ENCODE assay signal across 8 cellular contexts in genomic region chr16:25066747-25067631, GRCh38. TPM values are rescaled to one million over a fixed set of nuclear protein-coding genes. Genes with fewer than 3 reads are reported as not detected.
DNase-seq lines count a peak whose midpoint lies in the region; ATAC-seq and FAIRE-seq lines count a peak whose summit lies in the region.

No MANE protein-coding gene starts in this region.

- peak overlapping the region; percentile 71 for H3K4me3 ChIP-seq in SJSA1
- H3K4me3 ChIP-seq in neuron (ENCODE audit: low read length), result peak overlapping the region; percentile 57
- H3K4me3 ChIP-seq in subcutaneous abdominal adipose tissue (ENCODE audit: low read depth in 1 of 5, low read length in 5 of 5), result peak overlapping the region; percentile 63 to 97 (median 89)

- no peaks in the 10 kb centered on the region for H3K9me3 ChIP-seq in SJSA1 (replicated peaks)
- H3K9me3 ChIP-seq in neuron (ENCODE audit: low read length), result peaks cover 2% of the 10 kb centered on the region
- no peaks in the 10 kb centered on the region for H3K9me3 ChIP-seq in subcutaneous abdominal adipose tissue (ENCODE audit: control insufficient read depth in 5 of 5, low read length in 5 of 5)

- in situ Hi-C loops in KBM-7 (cut with MboI; ENCODE audit: low pct_unique_long_range_greater_than_20kb, low sequenced_read_pairs), result no loop called here

- no peaks in the 10 kb centered on the region for H3K36me3 ChIP-seq in SJSA1
- H3K36me3 ChIP-seq in neuron (ENCODE audit: insufficient read depth, low read length), result no peaks in the 10 kb centered on the region
- H3K36me3 ChIP-seq in subcutaneous abdominal adipose tissue (ENCODE audit: control insufficient read depth in 5 of 5, insufficient read depth in 5 of 5, low read length in 5 of 5), result no peaks in the 10 kb centered on the region

- peaks cover 29% of the 10 kb centered on the region for H3K4me1 ChIP-seq in SJSA1 (replicated peaks)
- no peaks in the 10 kb centered on the region for H3K4me1 ChIP-seq in neuron (ENCODE audit: insufficient read depth, low read length)
- peaks cover 1 to 17% (median 13%) of the 10 kb centered on the region in 5 donors for H3K4me1 ChIP-seq in subcutaneous abdominal adipose tissue (ENCODE audit: control insufficient read depth in 5 of 5, insufficient read depth in 5 of 5, low read length in 5 of 5)

- peak overlapping the region; percentile 72 for H3K27ac ChIP-seq in SJSA1
- H3K27ac ChIP-seq in subcutaneous abdominal adipose tissue (ENCODE audit: low read depth, low read length), result peak overlapping the region; percentile 82

- no peaks in the 10 kb centered on the region for H3K27me3 ChIP-seq in SJSA1 (replicated peaks)
- H3K27me3 ChIP-seq in neuron (ENCODE audit: insufficient read depth, low read length), result no peaks in the 10 kb centered on the region
- H3K27me3 ChIP-seq in subcutaneous abdominal adipose tissue (ENCODE audit: control insufficient read depth in 5 of 5, insufficient read depth in 4 of 5, low read length in 5 of 5), result no peaks in the 10 kb centered on the region

- no peak for FAIRE-seq in frontal cortex (lab: Jason Lieb, UNC)

- peak; percentile 89 for ATAC-seq in GM21529 (IDR thresholded peaks at IDR 0.05; ENCODE audit: unreplicated experiment)

- peak overlapping the region; percentile 39 for H2AFZ ChIP-seq in neuron (ENCODE audit: low read depth, low read length)

- DNase-seq in DMS153 (lab: John Stamatoyannopoulos, UW) (peak; percentile 22), KBM-7 (peak; percentile 62), SJSA1 (ENCODE audit: low read depth in 1 of 2, low spot score in 2 of 2) (peak; percentile 76 to 84), frontal cortex (ENCODE audit: low spot score in 2 of 2) (peak; percentile 92 to 96)
- DNase-seq in activated naive CD4-positive, alpha-beta T cell treated with Interleukin-2 at 50 U/mL for 16 hours, result peak; percentile 83

- H3K9ac ChIP-seq in subcutaneous abdominal adipose tissue (ENCODE audit: low read length in 5 of 5), result peak overlapping the region; percentile 57 to 99 (median 87)

RNA-seq across cellular contexts. Expression of gene LCMT1, which starts 44.6 kb away (rescaled TPM):
- total RNA-seq in SJSA1 (2014; rRNA removed; shearing (Covaris generic)), result 36.3 and 54.3 TPM in 2 replicates
- total RNA-seq in frontal cortex, result 53.4 TPM

RNA-seq across cellular contexts. Expression of gene ARHGAP17, which starts 51.8 kb away (rescaled TPM):
- total RNA-seq in SJSA1 (2014; rRNA removed; shearing (Covaris generic)), result 34.5 and 39.0 TPM in 2 replicates
- total RNA-seq in frontal cortex, result 19.6 TPM

Comparison
In these comparisons a context has a peak if more than half of its experiments do, and no peak if none do; other contexts are left out.
1. Peak in every context shown above with its lines: DNase-seq, ATAC-seq, H3K4me3 ChIP-seq and H3K27ac ChIP-seq.
2. DNase-seq: peak in every context shown above with its lines; median percentile 94 in frontal cortex; 83 in activated naive CD4-positive, alpha-beta T cell treated with Interleukin-2 at 50 U/mL for 16 hours; 80 in SJSA1; 62 in KBM-7; 22 in DMS153.